Comparison of ENCODE assay signal across 22 cellular contexts in genomic region chr3:36713904-36714303, GRCh38. TPM values are rescaled to one million over a fixed set of nuclear protein-coding genes. Genes with fewer than 3 reads are reported as not detected.
DNase-seq lines count a peak whose midpoint lies in the region; ATAC-seq and TF ChIP-seq lines count a peak whose summit lies in the region.
"Had no signal": no experiment of that assay in that cellular context is flagged by ENCODE, and none has a peak within 500 bp of the region (broad histone marks: within the 10 kb centered on the region; RNA-seq: fewer than 3 reads in every experiment).

No MANE protein-coding gene starts in this region.

- TF ChIP-seq CTCF in SK-N-SH (IDR thresholded peaks at IDR 0.05), result no peak
- TF ChIP-seq CTCF in hepatocyte (IDR thresholded peaks at IDR 0.05; ENCODE audit: poor library complexity), result no peak
- no peak for TF ChIP-seq CTCF in osteoblast (IDR thresholded peaks at IDR 0.05; ENCODE audit: extremely low read depth, low read depth, low read length)

- ATAC-seq in SK-N-SH treated with all-trans-retinoic acid at 6 μM for 48 hours (no peak), GM18505 (IDR thresholded peaks at IDR 0.05; ENCODE audit: unreplicated experiment) (no peak)
- ATAC-seq: GM23338, HCT116 had no signal

- CTCF ChIA-PET in SK-N-SH (lab: Yijun Ruan, JAX), result interaction anchor here (0.8 to 4.3 kb wide), 6 partner anchors 9 to 748 kb away, joined by 3 to 12 read pairs (median 6); no protein-coding TSS in a partner anchor

- H3K9me3 ChIP-seq in SK-N-SH (no peaks in the 10 kb centered on the region), hepatocyte (ENCODE audit: low read depth) (no peaks in the 10 kb centered on the region), osteoblast (ENCODE audit: low read depth, low read length) (no peaks in the 10 kb centered on the region)
- H3K9me3 ChIP-seq: BE2C had no signal

- TF ChIP-seq RAD21 in SK-N-SH (IDR thresholded peaks at IDR 0.05; ENCODE audit: low read length), result no peak

- H2AFZ ChIP-seq in SK-N-SH (ENCODE audit: low read depth) (no peak overlapping the region), hepatocyte (no peak overlapping the region), osteoblast (ENCODE audit: low read length) (no peak overlapping the region)
- H2AFZ ChIP-seq: GM23338 had no signal

- no peaks in the 10 kb centered on the region for H3K79me2 ChIP-seq in SK-N-SH (ENCODE audit: insufficient read depth)
- H3K79me2 ChIP-seq in hepatocyte, result no peaks in the 10 kb centered on the region
- no peaks in the 10 kb centered on the region for H3K79me2 ChIP-seq in osteoblast (ENCODE audit: insufficient read depth, low read length)

- H4K20me1 ChIP-seq in SK-N-SH (ENCODE audit: insufficient read depth) (no peaks in the 10 kb centered on the region), hepatocyte (ENCODE audit: insufficient read depth, poor library complexity, severe bottlenecking) (no peaks in the 10 kb centered on the region), osteoblast (ENCODE audit: insufficient read depth, low read length) (no peaks in the 10 kb centered on the region)

- H3K9me2 ChIP-seq in SK-N-SH (no peaks in the 10 kb centered on the region), hepatocyte (replicated peaks; ENCODE audit: insufficient read depth) (no peaks in the 10 kb centered on the region)

- 87% methylated on average over 4 of the region's 4 CpGs for whole genome bisulfite sequencing in SK-N-SH (ENCODE audit: low lambda C conversion rate)
- WGBS in hepatocyte (ENCODE audit: low lambda C conversion rate, missing lambda C conversion rate), result 97% methylated on average over 4 of the region's 4 CpGs

- H3K27ac ChIP-seq in SK-N-SH (ENCODE audit: low read depth in 2 of 2, low read length in 1 of 2) (no peak overlapping the region), hepatocyte (peak overlapping the region; percentile 27), osteoblast (ENCODE audit: low read depth, low read length) (peak overlapping the region; percentile 47)
- H3K27ac ChIP-seq: 22Rv1 had no signal

- H3K4me3 ChIP-seq in SK-N-SH (ENCODE audit: low read depth in 2 of 2, low read length in 1 of 2) (no peak overlapping the region), hepatocyte (no peak overlapping the region), osteoblast (ENCODE audit: insufficient read depth, low read length) (no peak overlapping the region)
- H3K4me3 ChIP-seq: GM23338 had no signal

- H3K36me3 ChIP-seq in SK-N-SH (replicated peaks in 1 of 2; ENCODE audit: control insufficient read depth in 1 of 2, insufficient read depth in 2 of 2, low read length in 1 of 2) (no peaks in the 10 kb centered on the region), hepatocyte (replicated peaks; ENCODE audit: insufficient read depth, low read depth) (no peaks in the 10 kb centered on the region), osteoblast (ENCODE audit: insufficient read depth, low read length) (no peaks in the 10 kb centered on the region)
- H3K36me3 ChIP-seq: BE2C had no signal

- H3K27me3 ChIP-seq in SK-N-SH (ENCODE audit: insufficient read depth) (no peaks in the 10 kb centered on the region), hepatocyte (no peaks in the 10 kb centered on the region), osteoblast (ENCODE audit: insufficient read depth, low read length) (no peaks in the 10 kb centered on the region)
- H3K27me3 ChIP-seq: BE2C had no signal

- no peak for TF ChIP-seq POLR2A in GM18505 (IDR thresholded peaks at IDR 0.05; ENCODE audit: borderline replicate concordance, extremely low read depth, insufficient read depth, insufficient read length)

- H3K9ac ChIP-seq in SK-N-SH, result no peak overlapping the region

- no peaks in the 10 kb centered on the region for H3F3A ChIP-seq in SK-N-SH (replicated peaks; ENCODE audit: insufficient read depth)

- H3K4me2 ChIP-seq in SK-N-SH (no peak overlapping the region), hepatocyte (no peak overlapping the region), osteoblast (ENCODE audit: insufficient read depth, low read length) (no peak overlapping the region)
- H3K4me2 ChIP-seq: GM23338 had no signal

- DNase-seq in SK-N-SH (no peak), hepatocyte (ENCODE audit: low spot score) (no peak), osteoblast (ENCODE audit: insufficient read length, low spot score, missing footprints) (no peak), SIG-M5 treated with dmso at 0.1 percent for 504 hours (lab: John Stamatoyannopoulos, UW; ENCODE audit: unreplicated experiment) (no peak)
- DNase-seq: ACHN; AML-193; BE2C; C1 segment of cervical spinal cord; Calu3; CD4-positive, alpha-beta memory T cell; COR-L47; DMS53; DMS79 treated with DMSO at 0.1 percent for 48 hours; GF-D8; H9 had no signal

- no peak for TF ChIP-seq EP300 in SK-N-SH (IDR thresholded peaks at IDR 0.05; ENCODE audit: borderline replicate concordance in 1 of 2, low read depth in 1 of 2, low read length in 1 of 2)

- POLR2A ChIA-PET in SK-N-SH (lab: Yijun Ruan, JAX), result no interaction called here

- H3K4me1 ChIP-seq in SK-N-SH (ENCODE audit: control insufficient read depth in 1 of 2, insufficient read depth in 2 of 2, low read depth in 1 of 2, low read length in 1 of 2), result no peaks in the 10 kb centered on the region; a peak in 1 of 4 replicates
- no peaks in the 10 kb centered on the region for H3K4me1 ChIP-seq in hepatocyte (ENCODE audit: insufficient read depth)
- H3K4me1 ChIP-seq in osteoblast (ENCODE audit: insufficient read depth, low read length), result peaks cover 16% of the 10 kb centered on the region
- H3K4me1 ChIP-seq: BE2C had no signal

TF ChIP-seq in SK-N-SH treated with all-trans-retinoic acid at 6 μM for 48 hours, 23 proteins besides CTCF, POLR2A, EP300 and RAD21:
- TF ChIP-seq ZNF565 (CRISPR knock-in tag; conservative IDR thresholded peaks at IDR 0.05; ENCODE audit: low read depth), result no peak
- no peak for TF ChIP-seq ARNTL (CRISPR knock-in tag; IDR thresholded peaks at IDR 0.05; ENCODE audit: borderline replicate concordance, low read depth)
- TF ChIP-seq TCF4 (CRISPR knock-in tag; IDR thresholded peaks at IDR 0.05; ENCODE audit: borderline replicate concordance), result no peak
- no peak for TF ChIP-seq ESRRG (CRISPR knock-in tag; IDR thresholded peaks at IDR 0.05)
- TF ChIP-seq CSDC2 (CRISPR knock-in tag; IDR thresholded peaks at IDR 0.05), result no peak
- TF ChIP-seq PATZ1 (CRISPR knock-in tag; IDR thresholded peaks at IDR 0.05; ENCODE audit: borderline replicate concordance), result no peak
- TF ChIP-seq ZFP30 (CRISPR knock-in tag; IDR thresholded peaks at IDR 0.05), result peak; percentile 91

TF ChIP-seq in SK-N-SH, 30 proteins besides CTCF, POLR2A, EP300 and RAD21 (continues in another document):
- TF ChIP-seq EZH2phosphoT487 (IDR thresholded peaks at IDR 0.05; ENCODE audit: borderline replicate concordance, low read depth), result no peak
- no peak for TF ChIP-seq POLR2AphosphoS5 (IDR thresholded peaks at IDR 0.05; ENCODE audit: low read depth, low read length)
- no peak for TF ChIP-seq REST (IDR thresholded peaks at IDR 0.05; ENCODE audit: low read depth, low read length)
- TF ChIP-seq JUND (IDR thresholded peaks at IDR 0.05), result no peak
- TF ChIP-seq YY1 (IDR thresholded peaks at IDR 0.05; ENCODE audit: low read depth), result no peak
- TF ChIP-seq, protein P1, sequence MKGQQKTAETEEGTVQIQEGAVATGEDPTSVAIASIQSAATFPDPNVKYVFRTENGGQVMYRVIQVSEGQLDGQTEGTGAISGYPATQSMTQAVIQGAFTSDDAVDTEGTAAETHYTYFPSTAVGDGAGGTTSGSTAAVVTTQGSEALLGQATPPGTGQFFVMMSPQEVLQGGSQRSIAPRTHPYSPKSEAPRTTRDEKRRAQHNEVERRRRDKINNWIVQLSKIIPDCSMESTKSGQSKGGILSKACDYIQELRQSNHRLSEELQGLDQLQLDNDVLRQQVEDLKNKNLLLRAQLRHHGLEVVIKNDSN (IDR thresholded peaks at IDR 0.05; ENCODE audit: borderline replicate concordance, low read depth), result no peak
- no peak for TF ChIP-seq CHD2 (IDR thresholded peaks at IDR 0.05; ENCODE audit: low read length, partially characterized antibody)
- TF ChIP-seq TEAD4 (IDR thresholded peaks at IDR 0.05; ENCODE audit: borderline replicate concordance, insufficient read depth), result no peak
- TF ChIP-seq NRF1 (IDR thresholded peaks at IDR 0.05; ENCODE audit: low read depth, low read length), result no peak
- TF ChIP-seq ELF1 (IDR thresholded peaks at IDR 0.05), result no peak
- TF ChIP-seq RXRA (IDR thresholded peaks at IDR 0.05; ENCODE audit: borderline replicate concordance, low read depth), result no peak
- TF ChIP-seq TAF1 (IDR thresholded peaks at IDR 0.05; ENCODE audit: borderline replicate concordance, low read depth, low read length), result no peak
- no peak for TF ChIP-seq SMC3 (IDR thresholded peaks at IDR 0.05; ENCODE audit: low read depth, low read length)

RNA-seq across cellular contexts. Expression of gene DCLK3, which starts 50.4 kb away (rescaled TPM):
- polyA plus RNA-seq in SK-N-SH (2012; rRNA removed), result not detected in 2 replicates
- polyA plus RNA-seq in SK-N-SH (2012; cell fraction: cytosol; rRNA removed), result 0.01 TPM in 1 of 2 replicates, not detected in the other
- not detected in 2 replicates for polyA plus RNA-seq in SK-N-SH (2012; cell fraction: nucleus; rRNA removed)
- total RNA-seq in hepatocyte, result 0.07 TPM in 1 of 2 replicates, not detected in the other
- polyA plus RNA-seq in hepatocyte, result not detected in 2 replicates
- under 0.01 TPM in 2 replicates for total RNA-seq in osteoblast
- total RNA-seq: Calu3; CD4-positive, alpha-beta memory T cell; G401; H4 had no signal
- polyA plus RNA-seq: CD4-positive, alpha-beta memory T cell had no signal

Comparison
In these comparisons a context has a peak if more than half of its experiments do, and no peak if none do; other contexts are left out.
1. H3K27ac ChIP-seq: peak in hepatocyte (single experiment) and osteoblast (single experiment); none in SK-N-SH (0 of 2).